9 cellular contexts compared by ENCODE assay signal in genomic region chr1:167342846-167343245, GRCh38.
DNase-seq lines count a peak whose midpoint lies in the region; ATAC-seq and TF ChIP-seq lines count a peak whose summit lies in the region.
"Had no signal": no experiment of that assay in that cellular context is flagged by ENCODE, and none has a peak within 500 bp of the region (broad histone marks: within the 10 kb centered on the region; RNA-seq: fewer than 3 reads in every experiment).

No MANE protein-coding gene starts in this region.

- POLR2A ChIA-PET in activated CD4-positive, alpha-beta T cell treated with anti-CD3 and anti-CD28 coated beads, Interleukin-2, amount 10 ng/mL, durations not matched to agents 7 days and 5 days (lab: Charles Lee): no interaction called here

- CTCF ChIA-PET in activated CD4-positive, alpha-beta T cell treated with anti-CD3 and anti-CD28 coated beads, Interleukin-2, amount 10 ng/mL, durations not matched to agents 7 days and 5 days (lab: Charles Lee): interaction anchor here (0.9 kb wide), 1 partner anchor 185 kb away, joined by 3 read pairs; no protein-coding TSS in a partner anchor

- peak; percentile 51 for ATAC-seq in HG02642 (IDR thresholded peaks at IDR 0.05; ENCODE audit: poor library complexity, unreplicated experiment)
- ATAC-seq in RWPE2 (ENCODE audit: low read depth): peak; percentile 54
- no peak for ATAC-seq in stimulated activated effector memory CD8-positive, alpha-beta T cell treated with anti-CD3 and anti-CD28 coated beads, Interleukin-12 subunit alpha, Interleukin-12 subunit beta, amount 100 ng/mL, for 72 hours

- peaks cover 3% of the 10 kb centered on the region for H3K4me1 ChIP-seq in RWPE2 (ENCODE audit: insufficient read depth, poor library complexity, severe bottlenecking)

- no peaks in the 10 kb centered on the region for H3K27me3 Mint-ChIP-seq in nephron (ENCODE audit: low read depth)
- H3K27me3 Mint-ChIP-seq in activated CD4-positive, alpha-beta T cell treated with anti-CD3 and anti-CD28 coated beads, Interleukin-2, amount 10 ng/mL, durations not matched to agents 7 days and 5 days: no peaks in the 10 kb centered on the region

- no peaks in the 10 kb centered on the region for H3K27me3 ChIP-seq in RWPE2 (ENCODE audit: insufficient read depth, poor library complexity, severe bottlenecking)

- no peak overlapping the region for H3K4me3 Mint-ChIP-seq in nephron
- no peak overlapping the region for H3K4me3 Mint-ChIP-seq in activated CD4-positive, alpha-beta T cell treated with anti-CD3 and anti-CD28 coated beads, Interleukin-2, amount 10 ng/mL, durations not matched to agents 7 days and 5 days
- H3K4me3 Mint-ChIP-seq in stimulated activated effector memory CD8-positive, alpha-beta T cell treated with anti-CD3 and anti-CD28 coated beads, Interleukin-12 subunit alpha, Interleukin-12 subunit beta, amount 100 ng/mL, for 72 hours: no peak overlapping the region

- TF ChIP-seq CTCF in RWPE2 (IDR thresholded peaks at IDR 0.05; ENCODE audit: poor library complexity, severe bottlenecking) (peak; percentile 43), nephron (IDR thresholded peaks at IDR 0.05; ENCODE audit: unreplicated experiment in 3 of 3) (peak in 2 of 3 experiments; percentile 9 to 13)

- H3K4me3 ChIP-seq in RWPE2 (ENCODE audit: severe bottlenecking): no peak overlapping the region

- peaks cover 37% of the 10 kb centered on the region for H3K36me3 Mint-ChIP-seq in nephron (ENCODE audit: low read depth)
- peaks cover 5% of the 10 kb centered on the region for H3K36me3 Mint-ChIP-seq in activated CD4-positive, alpha-beta T cell treated with anti-CD3 and anti-CD28 coated beads, Interleukin-2, amount 10 ng/mL, durations not matched to agents 7 days and 5 days (ENCODE audit: low read depth)
- no peaks in the 10 kb centered on the region for H3K36me3 Mint-ChIP-seq in stimulated activated effector memory CD8-positive, alpha-beta T cell treated with anti-CD3 and anti-CD28 coated beads, Interleukin-12 subunit alpha, Interleukin-12 subunit beta, amount 100 ng/mL, for 72 hours

- H3K27ac Mint-ChIP-seq in nephron: no peak overlapping the region
- no peak overlapping the region for H3K27ac Mint-ChIP-seq in activated CD4-positive, alpha-beta T cell treated with anti-CD3 and anti-CD28 coated beads, Interleukin-2, amount 10 ng/mL, durations not matched to agents 7 days and 5 days
- no peak overlapping the region for H3K27ac Mint-ChIP-seq in stimulated activated effector memory CD8-positive, alpha-beta T cell treated with anti-CD3 and anti-CD28 coated beads, Interleukin-12 subunit alpha, Interleukin-12 subunit beta, amount 100 ng/mL, for 72 hours
- H3K27ac Mint-ChIP-seq: activated T-helper 2 cell treated with anti-CD3 and anti-CD28 coated beads, Interferon-gamma antibody, Interleukin-2, Interleukin-4, amounts not matched to agents 10 μg/mL and 5 μg/mL and 100 μg/mL, durations not matched to agents 14 hours and 24 hours and 36 hours had no signal

- no peaks in the 10 kb centered on the region for H3K4me1 Mint-ChIP-seq in nephron
- H3K4me1 Mint-ChIP-seq in activated CD4-positive, alpha-beta T cell treated with anti-CD3 and anti-CD28 coated beads, Interleukin-2, amount 10 ng/mL, durations not matched to agents 7 days and 5 days: peaks cover 2% of the 10 kb centered on the region
- peaks cover 10% of the 10 kb centered on the region for H3K4me1 Mint-ChIP-seq in stimulated activated effector memory CD8-positive, alpha-beta T cell treated with anti-CD3 and anti-CD28 coated beads, Interleukin-12 subunit alpha, Interleukin-12 subunit beta, amount 100 ng/mL, for 72 hours

- H3K9me3 ChIP-seq in RWPE2 (ENCODE audit: severe bottlenecking): no peaks in the 10 kb centered on the region

- peaks cover 4% of the 10 kb centered on the region for H3K9me3 Mint-ChIP-seq in nephron
- peaks cover 3% of the 10 kb centered on the region for H3K9me3 Mint-ChIP-seq in activated CD4-positive, alpha-beta T cell treated with anti-CD3 and anti-CD28 coated beads, Interleukin-2, amount 10 ng/mL, durations not matched to agents 7 days and 5 days
- H3K9me3 Mint-ChIP-seq in stimulated activated effector memory CD8-positive, alpha-beta T cell treated with anti-CD3 and anti-CD28 coated beads, Interleukin-12 subunit alpha, Interleukin-12 subunit beta, amount 100 ng/mL, for 72 hours: no peaks in the 10 kb centered on the region

- no peak overlapping the region for H3K27ac ChIP-seq in RWPE2 (ENCODE audit: poor library complexity, severe bottlenecking)

- no peaks in the 10 kb centered on the region for H3K36me3 ChIP-seq in RWPE2 (ENCODE audit: low read depth)

- peak; percentile 55 for DNase-seq in DMS153 (lab: John Stamatoyannopoulos, UW)
- no peak for DNase-seq in DMS153 treated with DMSO at 0.1 percent for 48 hours (lab: John Stamatoyannopoulos, UW; ENCODE audit: unreplicated experiment)
- DNase-seq in RWPE2 (ENCODE audit: low spot score): no peak
- DNase-seq in activated CD4-positive, alpha-beta T cell treated with anti-CD3 and anti-CD28 coated beads, Interleukin-2, amount 10 ng/mL, durations not matched to agents 7 days and 5 days: no peak
- DNase-seq in stimulated activated effector memory CD8-positive, alpha-beta T cell treated with anti-CD3 and anti-CD28 coated beads, Interleukin-12 subunit alpha, Interleukin-12 subunit beta, amount 100 ng/mL, for 72 hours (ENCODE audit: low spot score in 2 of 2): no peak
- no peak for DNase-seq in NCI-H2029 treated with DMSO at 0.1 percent for 48 hours (lab: John Stamatoyannopoulos, UW)
